Comparison of ENCODE assay signal across 23 cellular contexts in genomic region chr1:159783724-159784123, GRCh38. TPM values are rescaled to one million over a fixed set of nuclear protein-coding genes. Genes with fewer than 3 reads are reported as not detected.
"Had no signal": no experiment of that assay in that cellular context is flagged by ENCODE, and none has a peak within 500 bp of the region (broad histone marks: within the 10 kb centered on the region; RNA-seq: fewer than 3 reads in every experiment).

No MANE protein-coding gene starts in this region.

- DNase-seq: activated CD4-positive, alpha-beta T cell treated with anti-CD3 and anti-CD28 coated beads, Interleukin-2, amount 50 U/mL, for 1 hour; activated CD8-positive, alpha-beta memory T cell treated with anti-CD3 and anti-CD28 coated beads, Interleukin-2, amount 50 U/mL, for 4 hours; activated naive CD4-positive, alpha-beta T cell treated with anti-CD3 and anti-CD28 coated beads, Interleukin-2, amount 10 ng/mL, durations not matched to agents 7 days and 5 days; activated naive CD8-positive, alpha-beta T cell treated with anti-CD3 and anti-CD28 coated beads, Interleukin-2, amount 50 U/mL, for 24 hours; activated T-cell treated with anti-CD3 and anti-CD28 coated beads, Interleukin-2, amount 50 U/mL, for 4 hours; cortex of kidney; kidney glomerular epithelial cell; left ventricle myocardium superior; mucosa of descending colon; naive B cell; T1000 had no signal

- H3K9me3 ChIP-seq: ascending aorta, breast epithelium, mucosa of descending colon, prostate gland, right atrium auricular region, tibial nerve had no signal

- H3K4me2 ChIP-seq: hepatocyte had no signal

- H3K4me3 ChIP-seq: ascending aorta, hepatocyte, mucosa of descending colon, prostate gland, right atrium auricular region, skin epidermis, tibial nerve had no signal

- H3K79me2 ChIP-seq: hepatocyte had no signal

- ATAC-seq: activated CD4-positive, CD25-positive, alpha-beta regulatory T cell treated with anti-CD3 and anti-CD28 coated beads, Interleukin-2, amount 50 U/mL, for 24 hours; activated naive CD8-positive, alpha-beta T cell treated with anti-CD3 and anti-CD28 coated beads, Interleukin-2, amount 50 U/mL, for 24 hours; activated T-cell treated with anti-CD3 and anti-CD28 coated beads, Interleukin-2, amount 50 U/mL, for 4 hours; esophagus mucosa; left ventricle myocardium superior; mucosa of descending colon had no signal

- H3K27ac Mint-ChIP-seq: activated naive CD4-positive, alpha-beta T cell treated with anti-CD3 and anti-CD28 coated beads, Interleukin-2, amount 10 ng/mL, durations not matched to agents 7 days and 5 days; activated naive CD8-positive, alpha-beta T cell treated with anti-CD3 and anti-CD28 coated beads, Interleukin-2, amount 50 U/mL, for 24 hours; memory B cell; stimulated activated naive CD8-positive, alpha-beta T cell treated with anti-CD3 and anti-CD28 coated beads, Interleukin-15, Interleukin-2, amounts not matched to agents 100 ng/mL and 50 ng/mL, for 24 hours had no signal

- H3K27me3 ChIP-seq: ascending aorta, breast epithelium, hepatocyte, right atrium auricular region, tibial nerve had no signal

- H3K27ac ChIP-seq: ascending aorta, hepatocyte, prostate gland, right atrium auricular region, skin epidermis, tibial nerve had no signal

- H3K36me3 Mint-ChIP-seq: activated naive CD4-positive, alpha-beta T cell treated with anti-CD3 and anti-CD28 coated beads, Interleukin-2, amount 10 ng/mL, durations not matched to agents 7 days and 5 days; memory B cell; naive B cell had no signal

- H3K36me3 ChIP-seq: ascending aorta, breast epithelium, prostate gland, right atrium auricular region had no signal

- H3K4me1 ChIP-seq: prostate gland had no signal

- H2AFZ ChIP-seq: hepatocyte had no signal

- H3K4me3 Mint-ChIP-seq: activated naive CD4-positive, alpha-beta T cell treated with anti-CD3 and anti-CD28 coated beads, Interleukin-2, amount 10 ng/mL, durations not matched to agents 7 days and 5 days; activated naive CD8-positive, alpha-beta T cell treated with anti-CD3 and anti-CD28 coated beads, Interleukin-2, amount 50 U/mL, for 24 hours; activated T-cell treated with anti-CD3 and anti-CD28 coated beads, Interleukin-2, amount 50 U/mL, for 4 hours; memory B cell; stimulated activated naive CD8-positive, alpha-beta T cell treated with anti-CD3 and anti-CD28 coated beads, Interleukin-15, Interleukin-2, amounts not matched to agents 100 ng/mL and 50 ng/mL, for 24 hours had no signal

- H3K9me3 Mint-ChIP-seq: activated naive CD4-positive, alpha-beta T cell treated with anti-CD3 and anti-CD28 coated beads, Interleukin-2, amount 10 ng/mL, durations not matched to agents 7 days and 5 days; activated naive CD8-positive, alpha-beta T cell treated with anti-CD3 and anti-CD28 coated beads, Interleukin-2, amount 50 U/mL, for 24 hours; activated T-cell treated with anti-CD3 and anti-CD28 coated beads, Interleukin-2, amount 50 U/mL, for 4 hours; memory B cell; naive B cell; stimulated activated naive CD8-positive, alpha-beta T cell treated with anti-CD3 and anti-CD28 coated beads, Interleukin-15, Interleukin-2, amounts not matched to agents 100 ng/mL and 50 ng/mL, for 24 hours had no signal

- H3K27me3 Mint-ChIP-seq: activated naive CD8-positive, alpha-beta T cell treated with anti-CD3 and anti-CD28 coated beads, Interleukin-2, amount 50 U/mL, for 24 hours; memory B cell; naive B cell; stimulated activated naive CD8-positive, alpha-beta T cell treated with anti-CD3 and anti-CD28 coated beads, Interleukin-15, Interleukin-2, amounts not matched to agents 100 ng/mL and 50 ng/mL, for 24 hours had no signal

RNA-seq across cellular contexts. Expression of gene FCRL6, which starts 18.4 kb away (rescaled TPM):
- total RNA-seq: ascending aorta, esophagus mucosa, hepatocyte, osteocyte, prostate gland had no signal
- polyA plus RNA-seq: hepatocyte had no signal

RNA-seq across cellular contexts. Expression of gene SLAMF8, which starts 42.9 kb away (rescaled TPM):
- total RNA-seq: osteocyte had no signal
